In the genomic region with DNA sequence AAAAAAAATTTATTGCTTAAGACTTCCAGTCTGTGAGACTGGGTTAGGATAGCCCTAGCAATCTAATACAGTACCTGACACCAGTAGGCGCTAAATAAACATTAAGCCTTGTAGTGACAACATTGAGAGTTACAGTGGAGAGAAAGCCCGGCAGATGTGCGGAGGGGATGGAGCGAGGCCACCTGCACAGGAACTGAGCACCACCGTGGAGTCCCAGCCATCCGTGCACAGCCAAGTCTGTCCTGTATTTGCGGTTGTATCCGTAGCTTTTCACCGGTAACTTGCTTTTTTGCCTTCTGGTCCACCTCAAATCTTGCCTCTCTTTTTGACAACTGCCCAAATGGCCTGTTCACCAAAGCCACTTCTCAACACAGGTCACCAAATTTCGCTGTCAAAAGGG, we compare ENCODE assay signal across 24 cellular contexts.
"Had no signal": no experiment of that assay in that cellular context is flagged by ENCODE, and none has a peak within 500 bp of the region (broad histone marks: within the 10 kb centered on the region; RNA-seq: fewer than 3 reads in every experiment).

No MANE protein-coding gene starts in this region.

- H3K4me1 ChIP-seq: ascending aorta, breast epithelium, colonic mucosa had no signal

- H3K9me3 ChIP-seq: ascending aorta, colonic mucosa had no signal

- H3K4me3 ChIP-seq: ascending aorta, breast epithelium, cardiac muscle cell, colonic mucosa had no signal

- H3K36me3 ChIP-seq: ascending aorta, breast epithelium, cardiac muscle cell, colonic mucosa had no signal

- H3K27ac ChIP-seq: ascending aorta, breast epithelium, cardiac muscle cell, colonic mucosa, epithelial cell of prostate, VCaP had no signal

- H3K27me3 ChIP-seq: ascending aorta, breast epithelium, cardiac muscle cell, colonic mucosa had no signal

- DNase-seq: activated CD4-positive, alpha-beta memory T cell treated with anti-CD3 and anti-CD28 coated beads, Interleukin-2, amount 10 ng/mL, durations not matched to agents 7 days and 5 days; activated CD4-positive, alpha-beta T cell treated with anti-CD3 and anti-CD28 coated beads for 1 hour; activated CD4-positive, alpha-beta T cell treated with anti-CD3 and anti-CD28 coated beads for 4 hours; activated CD4-positive, alpha-beta T cell treated with anti-CD3 and anti-CD28 coated beads, Interleukin-2, amount 10 ng/mL, durations not matched to agents 7 days and 5 days; activated CD4-positive, alpha-beta T cell treated with anti-CD3 and anti-CD28 coated beads, Interleukin-2, amount 50 U/mL, for 4 hours; activated CD8-positive, alpha-beta memory T cell treated with anti-CD3 and anti-CD28 coated beads, Interleukin-2, amount 50 U/mL, for 48 hours; activated gamma-delta T cell; activated naive CD4-positive, alpha-beta T cell; activated naive CD4-positive, alpha-beta T cell treated with anti-CD3 and anti-CD28 coated beads, Interleukin-2, amount 10 ng/mL, durations not matched to agents 7 days and 5 days; activated naive CD8-positive, alpha-beta T cell treated with anti-CD3 and anti-CD28 coated beads, Interleukin-2, amount 10 ng/mL, durations not matched to agents 7 days and 5 days; activated T-cell treated with anti-CD3 and anti-CD28 coated beads for 4 hours; activated T-cell treated with anti-CD3 and anti-CD28 coated beads, Interleukin-2, amount 50 U/mL, for 24 hours; activated T-cell treated with anti-CD3 and anti-CD28 coated beads, Interleukin-2, amount 50 U/mL, for 72 hours; central memory CD4-positive, alpha-beta T cell; cerebellar nuclear complex; colonic mucosa; effector CD8-positive, alpha-beta T cell; head of caudate nucleus; T-helper 2 cell had no signal
